Comparison of ENCODE assay signal across 8 cellular contexts in genomic region chr17:31549121-31549524, GRCh38.
A peak's percentile ranks its signal among the peaks of the same experiment; 100 is the strongest.
DNase-seq lines count a peak whose midpoint lies in the region; ATAC-seq and TF ChIP-seq lines count a peak whose summit lies in the region.

No MANE protein-coding gene starts in this region.

- TF ChIP-seq EP300 in esophagus muscularis mucosa (IDR thresholded peaks at IDR 0.05), result no peak

- DNase-seq in activated CD4-positive, alpha-beta T cell treated with anti-CD3 and anti-CD28 coated beads, Interleukin-2, amount 10 ng/mL, durations not matched to agents 7 days and 5 days, result no peak
- DNase-seq in activated CD4-positive, alpha-beta T cell treated with anti-CD3 and anti-CD28 coated beads for 1 hour, result no peak
- DNase-seq in esophagus muscularis mucosa (ENCODE audit: extremely low spot score), result no peak
- DNase-seq in DMS153 (lab: John Stamatoyannopoulos, UW), result no peak
- DNase-seq in OCI-M2 (lab: John Stamatoyannopoulos, UW; ENCODE audit: unreplicated experiment), result no peak

- peak overlapping the region; percentile 96 for H2AFZ ChIP-seq in neuron (ENCODE audit: low read depth, low read length)

- H3K27ac ChIP-seq in esophagus muscularis mucosa (replicated peaks in 1 of 4), result peak overlapping the region; percentile 85 to 95 (median 92)

- H3K36me3 ChIP-seq in esophagus muscularis mucosa, result no peaks in the 10 kb centered on the region
- no peaks in the 10 kb centered on the region for H3K36me3 ChIP-seq in neuron (ENCODE audit: insufficient read depth, low read length)

- H3K27me3 ChIP-seq in esophagus muscularis mucosa, result no peaks in the 10 kb centered on the region
- no peaks in the 10 kb centered on the region for H3K27me3 ChIP-seq in neuron (ENCODE audit: insufficient read depth, low read length)

- under 1% methylated on average over 18 of the region's 18 CpGs for WGBS in esophagus muscularis mucosa

- H3K4me3 Mint-ChIP-seq in activated CD4-positive, alpha-beta T cell treated with anti-CD3 and anti-CD28 coated beads, Interleukin-2, amount 10 ng/mL, durations not matched to agents 7 days and 5 days, result peak overlapping the region; percentile 80

- TF ChIP-seq POLR2A in esophagus muscularis mucosa (IDR thresholded peaks at IDR 0.05; ENCODE audit: low read depth), result no peak

- H3K4me3 ChIP-seq in esophagus muscularis mucosa (peak overlapping the region; percentile 81 to 98 (median 91)), neuron (ENCODE audit: low read length) (peak overlapping the region; percentile 66)

- H3K27me3 Mint-ChIP-seq in activated CD4-positive, alpha-beta T cell treated with anti-CD3 and anti-CD28 coated beads, Interleukin-2, amount 10 ng/mL, durations not matched to agents 7 days and 5 days, result peaks cover 11% of the 10 kb centered on the region

- POLR2A ChIA-PET in activated CD4-positive, alpha-beta T cell treated with anti-CD3 and anti-CD28 coated beads, Interleukin-2, amount 10 ng/mL, durations not matched to agents 7 days and 5 days (lab: Charles Lee), result no interaction called here

- intact Hi-C loops in esophagus muscularis mucosa (cut with DNase I), result no loop called here

- H3K9me3 Mint-ChIP-seq in activated CD4-positive, alpha-beta T cell treated with anti-CD3 and anti-CD28 coated beads, Interleukin-2, amount 10 ng/mL, durations not matched to agents 7 days and 5 days, result no peaks in the 10 kb centered on the region

- CTCF ChIA-PET in activated CD4-positive, alpha-beta T cell treated with anti-CD3 and anti-CD28 coated beads, Interleukin-2, amount 10 ng/mL, durations not matched to agents 7 days and 5 days (lab: Charles Lee), result interaction anchor here (0.9 to 1.7 kb wide), 4 partner anchors 9 to 590 kb away, joined by 3 to 6 read pairs (median 3); no protein-coding TSS in a partner anchor

- peaks cover 22% of the 10 kb centered on the region for H3K4me1 Mint-ChIP-seq in activated CD4-positive, alpha-beta T cell treated with anti-CD3 and anti-CD28 coated beads, Interleukin-2, amount 10 ng/mL, durations not matched to agents 7 days and 5 days

- peak; percentile 3 for ATAC-seq in HG02759 (IDR thresholded peaks at IDR 0.05; ENCODE audit: unreplicated experiment)
- peak; percentile 24 for ATAC-seq in SK-N-SH treated with all-trans-retinoic acid at 6 μM for 48 hours

- H3K9me3 ChIP-seq in esophagus muscularis mucosa, result no peaks in the 10 kb centered on the region
- no peaks in the 10 kb centered on the region for H3K9me3 ChIP-seq in neuron (ENCODE audit: low read length)

- H3K36me3 Mint-ChIP-seq in activated CD4-positive, alpha-beta T cell treated with anti-CD3 and anti-CD28 coated beads, Interleukin-2, amount 10 ng/mL, durations not matched to agents 7 days and 5 days (ENCODE audit: low read depth), result no peaks in the 10 kb centered on the region

- TF ChIP-seq CTCF in esophagus muscularis mucosa (IDR thresholded peaks at IDR 0.05), result no peak

- peak overlapping the region; percentile 85 for H3K27ac Mint-ChIP-seq in activated CD4-positive, alpha-beta T cell treated with anti-CD3 and anti-CD28 coated beads, Interleukin-2, amount 10 ng/mL, durations not matched to agents 7 days and 5 days

- H3K4me1 ChIP-seq in esophagus muscularis mucosa (peaks cover 5 to 20% (median 15%) of the 10 kb centered on the region in 4 donors), neuron (ENCODE audit: insufficient read depth, low read length) (peaks cover 6% of the 10 kb centered on the region)

TF ChIP-seq in SK-N-SH treated with all-trans-retinoic acid at 6 μM for 48 hours, 23 proteins besides CTCF, POLR2A, EP300 and RAD21:
- TF ChIP-seq BACH2 (CRISPR knock-in tag; IDR thresholded peaks at IDR 0.05; ENCODE audit: borderline replicate concordance), result no peak
- no peak for TF ChIP-seq ZFP3 (CRISPR knock-in tag; IDR thresholded peaks at IDR 0.05)
- no peak for TF ChIP-seq ZNF565 (CRISPR knock-in tag; conservative IDR thresholded peaks at IDR 0.05; ENCODE audit: low read depth)
- no peak for TF ChIP-seq ARNTL (CRISPR knock-in tag; IDR thresholded peaks at IDR 0.05; ENCODE audit: borderline replicate concordance, low read depth)
- no peak for TF ChIP-seq ESRRG (CRISPR knock-in tag; IDR thresholded peaks at IDR 0.05)
- TF ChIP-seq, protein P1, sequence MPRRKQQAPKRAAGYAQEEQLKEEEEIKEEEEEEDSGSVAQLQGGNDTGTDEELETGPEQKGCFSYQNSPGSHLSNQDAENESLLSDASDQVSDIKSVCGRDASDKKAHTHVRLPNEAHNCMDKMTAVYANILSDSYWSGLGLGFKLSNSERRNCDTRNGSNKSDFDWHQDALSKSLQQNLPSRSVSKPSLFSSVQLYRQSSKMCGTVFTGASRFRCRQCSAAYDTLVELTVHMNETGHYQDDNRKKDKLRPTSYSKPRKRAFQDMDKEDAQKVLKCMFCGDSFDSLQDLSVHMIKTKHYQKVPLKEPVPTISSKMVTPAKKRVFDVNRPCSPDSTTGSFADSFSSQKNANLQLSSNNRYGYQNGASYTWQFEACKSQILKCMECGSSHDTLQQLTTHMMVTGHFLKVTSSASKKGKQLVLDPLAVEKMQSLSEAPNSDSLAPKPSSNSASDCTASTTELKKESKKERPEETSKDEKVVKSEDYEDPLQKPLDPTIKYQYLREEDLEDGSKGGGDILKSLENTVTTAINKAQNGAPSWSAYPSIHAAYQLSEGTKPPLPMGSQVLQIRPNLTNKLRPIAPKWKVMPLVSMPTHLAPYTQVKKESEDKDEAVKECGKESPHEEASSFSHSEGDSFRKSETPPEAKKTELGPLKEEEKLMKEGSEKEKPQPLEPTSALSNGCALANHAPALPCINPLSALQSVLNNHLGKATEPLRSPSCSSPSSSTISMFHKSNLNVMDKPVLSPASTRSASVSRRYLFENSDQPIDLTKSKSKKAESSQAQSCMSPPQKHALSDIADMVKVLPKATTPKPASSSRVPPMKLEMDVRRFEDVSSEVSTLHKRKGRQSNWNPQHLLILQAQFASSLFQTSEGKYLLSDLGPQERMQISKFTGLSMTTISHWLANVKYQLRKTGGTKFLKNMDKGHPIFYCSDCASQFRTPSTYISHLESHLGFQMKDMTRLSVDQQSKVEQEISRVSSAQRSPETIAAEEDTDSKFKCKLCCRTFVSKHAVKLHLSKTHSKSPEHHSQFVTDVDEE (CRISPR knock-in tag; IDR thresholded peaks at IDR 0.05), result no peak
- no peak for TF ChIP-seq OSR1 (CRISPR knock-in tag; IDR thresholded peaks at IDR 0.05)
- TF ChIP-seq ZFP30 (CRISPR knock-in tag; IDR thresholded peaks at IDR 0.05), result no peak
